Comparison of ENCODE assay signal across 18 cellular contexts in the genomic region with DNA sequence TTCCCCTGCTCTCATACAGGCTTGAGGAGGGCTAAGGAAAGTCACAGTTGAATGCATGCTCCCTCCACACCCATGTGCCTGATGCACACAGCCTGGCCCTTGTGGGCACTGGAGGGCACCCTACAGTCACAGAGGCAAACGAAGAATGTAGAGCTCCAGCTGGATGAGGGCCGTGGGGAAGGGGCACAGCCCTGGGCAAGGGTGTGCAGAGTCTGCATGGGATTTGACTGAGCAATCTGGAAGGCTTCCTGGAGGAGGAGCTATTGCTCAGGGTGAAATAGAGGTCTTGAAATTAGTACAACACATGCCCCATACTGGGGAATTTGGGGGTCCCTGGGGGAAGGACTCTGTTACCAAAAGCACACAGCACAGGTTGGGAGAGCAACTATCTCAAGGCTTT.
"Had no signal": no experiment of that assay in that cellular context is flagged by ENCODE, and none has a peak within 500 bp of the region (broad histone marks: within the 10 kb centered on the region; RNA-seq: fewer than 3 reads in every experiment).

No MANE protein-coding gene starts in this region.

- DNase-seq: activated CD4-positive, alpha-beta T cell treated with anti-CD3 and anti-CD28 coated beads, Interleukin-2, amount 50 U/mL, for 1 hour; activated T-cell treated with anti-CD3 and anti-CD28 coated beads, Interleukin-2, amount 50 U/mL, for 4 hours; dermis blood vessel endothelial cell; heart right ventricle; naive thymus-derived CD8-positive, alpha-beta T cell; stimulated activated CD4-positive, alpha-beta T cell treated with anti-CD3 and anti-CD28 coated beads, Interleukin-15, amount 100 ng/mL, for 24 hours; stimulated activated CD4-positive, alpha-beta T cell treated with anti-CD3 and anti-CD28 coated beads, Interleukin-4, amount 100 ng/mL, for 1 hour; stimulated activated naive CD4-positive, alpha-beta T cell treated with Interleukin-2 at 50 U/mL for 16 hours; substantia nigra; SW 1271 had no signal

- H3K4me1 ChIP-seq: gastrocnemius medialis, parathyroid adenoma had no signal

- H3K9me3 ChIP-seq: gastrocnemius medialis, heart right ventricle, left lung, tibial nerve had no signal

- ATAC-seq: activated CD4-positive, CD25-positive, alpha-beta regulatory T cell treated with anti-CD3 and anti-CD28 coated beads, Interleukin-2, amount 50 U/mL, for 24 hours; activated naive CD4-positive, alpha-beta T cell treated with anti-CD3 and anti-CD28 coated beads, Interleukin-2, amount 50 U/mL, for 72 hours; activated T-cell treated with anti-CD3 and anti-CD28 coated beads, Interleukin-2, amount 50 U/mL, for 4 hours; gastrocnemius medialis; left lung; naive thymus-derived CD8-positive, alpha-beta T cell had no signal

- H3K27ac ChIP-seq: gastrocnemius medialis, left lung, parathyroid adenoma, skin epidermis, tibial nerve had no signal

- FAIRE-seq: islet of Langerhans had no signal

- H3K4me3 ChIP-seq: gastrocnemius medialis, heart right ventricle, left lung, skin epidermis, tibial nerve had no signal
